Comparison of ENCODE assay signal across 27 cellular contexts in the genomic region with DNA sequence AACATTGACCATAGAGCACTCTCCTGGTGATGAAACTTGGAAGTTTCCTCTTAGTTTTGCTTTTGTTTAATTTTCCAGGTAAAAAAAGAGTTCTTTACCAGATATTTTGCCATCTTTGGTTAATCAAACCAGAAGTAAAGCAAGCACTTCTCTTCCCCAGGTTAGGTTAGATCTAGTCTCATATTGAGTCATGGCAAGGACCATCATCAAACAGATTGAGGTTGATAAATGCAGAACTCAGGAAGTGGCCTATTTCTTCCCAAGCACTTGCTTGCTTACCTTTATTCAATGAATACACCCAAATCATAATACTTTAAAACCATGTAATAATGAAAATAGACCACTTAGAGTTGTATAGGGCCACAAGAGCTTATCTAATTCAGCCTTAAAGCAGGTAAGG. TPM values are rescaled to one million over a fixed set of nuclear protein-coding genes. Genes with fewer than 3 reads are reported as not detected.
"Had no signal": no experiment of that assay in that cellular context is flagged by ENCODE, and none has a peak within 500 bp of the region (broad histone marks: within the 10 kb centered on the region; RNA-seq: fewer than 3 reads in every experiment).

No MANE protein-coding gene starts in this region.

- H3K4me3 ChIP-seq: breast epithelium, gastrocnemius medialis, hepatocyte, left ventricle myocardium inferior, lung, neural progenitor cell, right atrium auricular region, smooth muscle cell, tibial nerve had no signal

- ATAC-seq: activated T-cell treated with anti-CD3 and anti-CD28 coated beads, Interleukin-2, amount 50 U/mL, for 4 hours; gastrocnemius medialis; natural killer cell had no signal

- H3K4me1 Mint-ChIP-seq: natural killer cell; neural progenitor cell; stimulated activated naive B cell treated with anti-CD40 and anti-IgM and Interleukin-4, amounts not matched to agents 10 μg/mL and 1 μg/mL and 100 μg/mL, for 72 hours had no signal

- H3K27ac Mint-ChIP-seq: activated naive CD4-positive, alpha-beta T cell treated with anti-CD3 and anti-CD28 coated beads for 36 hours; natural killer cell; neural progenitor cell; stimulated activated naive B cell treated with anti-CD40 and anti-IgM and Interleukin-4, amounts not matched to agents 10 μg/mL and 1 μg/mL and 100 μg/mL, for 72 hours; T-helper 1 cell treated with Interleukin-12 subunit alpha and Interleukin-12 subunit beta and Interleukin-4 antibody, amounts not matched to agents 30 μg/mL and 1 μg/mL, for 36 hours had no signal

- H3K27me3 ChIP-seq: breast epithelium, gastrocnemius medialis, hepatocyte, neural progenitor cell, right atrium auricular region, tibial nerve had no signal

- H3K9me3 Mint-ChIP-seq: activated naive CD4-positive, alpha-beta T cell treated with anti-CD3 and anti-CD28 coated beads for 36 hours; activated T-cell treated with anti-CD3 and anti-CD28 coated beads, Interleukin-2, amount 50 U/mL, for 4 hours; natural killer cell; neural progenitor cell; stimulated activated naive B cell treated with anti-CD40 and anti-IgM and Interleukin-4, amounts not matched to agents 10 μg/mL and 1 μg/mL and 100 μg/mL, for 72 hours; T-helper 1 cell treated with Interleukin-12 subunit alpha and Interleukin-12 subunit beta and Interleukin-4 antibody, amounts not matched to agents 30 μg/mL and 1 μg/mL, for 36 hours had no signal

- H3K36me3 ChIP-seq: breast epithelium, gastrocnemius medialis, left ventricle myocardium inferior, neural progenitor cell, right atrium auricular region, tibial nerve had no signal

- H3K36me3 Mint-ChIP-seq: natural killer cell; neural progenitor cell; stimulated activated naive B cell treated with anti-CD40 and anti-IgM and Interleukin-4, amounts not matched to agents 10 μg/mL and 1 μg/mL and 100 μg/mL, for 72 hours had no signal

- H3K9me3 ChIP-seq: breast epithelium, gastrocnemius medialis, left ventricle myocardium inferior, right atrium auricular region, tibial nerve had no signal

- DNase-seq: activated CD4-positive, alpha-beta T cell treated with anti-CD3 and anti-CD28 coated beads, Interleukin-2, amount 50 U/mL, for 4 hours; activated CD4-positive, CD25-positive, alpha-beta regulatory T cell treated with anti-CD3 and anti-CD28 coated beads, Interleukin-2, amount 50 U/mL, for 72 hours; activated effector memory CD4-positive, alpha-beta T cell treated with Interleukin-2 at 50 U/mL for 16 hours; activated naive CD4-positive, alpha-beta T cell treated with anti-CD3 and anti-CD28 coated beads for 36 hours; activated T-cell treated with anti-CD3 and anti-CD28 coated beads, Interleukin-2, amount 50 U/mL, for 4 hours; effector CD8-positive, alpha-beta T cell; erythroblast; gastrocnemius medialis; islet precursor cell; left ventricle myocardium inferior; mesendoderm; natural killer cell; occipital lobe; stimulated activated CD4-positive, alpha-beta T cell treated with anti-CD3 and anti-CD28 coated beads, Interleukin-1b, Interleukin-23, amount 100 ng/mL, for 48 hours; stimulated activated CD4-positive, alpha-beta T cell treated with anti-CD3 and anti-CD28 coated beads, Interleukin-4, amount 100 ng/mL, for 4 hours; stimulated activated CD8-positive, alpha-beta memory T cell treated with anti-CD3 and anti-CD28 coated beads, Interleukin-4, amount 100 ng/mL, for 48 hours; stimulated activated naive B cell treated with anti-CD40 and anti-IgM and Interleukin-4, amounts not matched to agents 10 μg/mL and 1 μg/mL and 100 μg/mL, for 72 hours had no signal

- H3K4me1 ChIP-seq: breast epithelium, gastrocnemius medialis, left ventricle myocardium inferior, neural progenitor cell, right atrium auricular region, tibial nerve had no signal

- H3K4me3 Mint-ChIP-seq: activated naive CD4-positive, alpha-beta T cell treated with anti-CD3 and anti-CD28 coated beads for 36 hours; activated T-cell treated with anti-CD3 and anti-CD28 coated beads, Interleukin-2, amount 50 U/mL, for 4 hours; natural killer cell; neural progenitor cell; stimulated activated naive B cell treated with anti-CD40 and anti-IgM and Interleukin-4, amounts not matched to agents 10 μg/mL and 1 μg/mL and 100 μg/mL, for 72 hours; T-helper 1 cell treated with Interleukin-12 subunit alpha and Interleukin-12 subunit beta and Interleukin-4 antibody, amounts not matched to agents 30 μg/mL and 1 μg/mL, for 36 hours had no signal

- FAIRE-seq: colon had no signal

- H3K27ac ChIP-seq: breast epithelium, gastrocnemius medialis, hepatocyte, left ventricle myocardium inferior, neural progenitor cell, right atrium auricular region, tibial nerve had no signal

RNA-seq across cellular contexts. Expression of a gene that starts 23.4 kb away (rescaled TPM):
- total RNA-seq: gastrocnemius medialis, pulmonary artery endothelial cell had no signal
